In the genomic region with DNA sequence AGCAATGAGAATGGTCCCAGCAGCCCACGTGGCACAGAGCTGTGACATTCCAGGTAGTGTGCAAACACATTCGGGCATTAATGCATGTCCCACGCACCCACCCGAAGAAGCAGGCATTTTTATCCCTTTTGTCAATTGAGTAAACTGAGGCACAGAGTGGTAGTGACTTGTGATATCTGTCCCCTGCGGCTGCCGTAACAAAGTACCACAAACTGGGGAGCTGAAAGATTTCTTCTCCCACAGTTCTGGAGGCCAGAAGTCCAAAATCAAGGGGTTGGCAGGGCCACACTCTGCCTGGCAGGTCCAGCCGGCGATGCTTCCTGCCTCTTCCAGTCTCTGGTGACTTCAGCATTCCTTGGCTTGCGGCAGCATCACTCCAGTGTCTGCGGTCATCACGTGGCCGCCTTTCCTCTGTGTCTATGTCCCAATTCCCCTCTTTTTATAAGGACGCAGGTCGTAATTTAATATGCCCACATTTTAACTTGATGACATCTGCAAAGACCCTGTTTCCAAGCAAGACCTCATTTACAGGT, we compare ENCODE assay signal across 13 cellular contexts.
DNase-seq lines count a peak whose midpoint lies in the region; ATAC-seq, FAIRE-seq and TF ChIP-seq lines count a peak whose summit lies in the region.
"Had no signal": no experiment of that assay in that cellular context is flagged by ENCODE, and none has a peak within 500 bp of the region (broad histone marks: within the 10 kb centered on the region; RNA-seq: fewer than 3 reads in every experiment).

No MANE protein-coding gene starts in this region.

- H3K9me3 ChIP-seq in HEK293 (ENCODE audit: control insufficient read depth, insufficient read depth, low read depth, low read length) = no peaks in the 10 kb centered on the region
- no peaks in the 10 kb centered on the region for H3K9me3 ChIP-seq in adipocyte (ENCODE audit: control insufficient read depth, low read length)
- H3K9me3 ChIP-seq in kidney (ENCODE audit: control insufficient read depth in 1 of 2, low read length in 2 of 2) = no peaks in the 10 kb centered on the region
- H3K9me3 ChIP-seq: BLaER1 treated with 17β-estradiol and CSF1 and Interleukin-3, amounts not matched to agents 10 nM and 100 nM had no signal

- CTCF ChIA-PET in HEK293 (lab: Yijun Ruan, JAX) = interaction anchor here (1.0 to 3.6 kb wide), 10 partner anchors 12 to 276 kb away, joined by 3 to 17 read pairs (median 4); no protein-coding TSS in a partner anchor

- TF ChIP-seq CTCF in HEK293 (tag by site-specific recombination; IDR thresholded peaks at IDR 0.05) (no peak), kidney (IDR thresholded peaks at IDR 0.05; ENCODE audit: borderline replicate concordance, extremely low read depth, insufficient read depth) (no peak)

- peak overlapping the region; percentile 33 for H3K9ac ChIP-seq in adipocyte (ENCODE audit: low read length)
- H3K9ac ChIP-seq in kidney (ENCODE audit: low read length in 2 of 2) = no peak overlapping the region
- H3K9ac ChIP-seq: BLaER1 treated with 17β-estradiol and CSF1 and Interleukin-3, amounts not matched to agents 10 nM and 100 nM had no signal

- FAIRE-seq in kidney (lab: Jason Lieb, UNC) = no peak
- FAIRE-seq: H54 had no signal

- H3K27ac ChIP-seq in HEK293 (ENCODE audit: extremely low read depth, low read depth, low read length) = no peak overlapping the region
- no peak overlapping the region for H3K27ac ChIP-seq in kidney (ENCODE audit: low read depth in 2 of 2, low read length in 2 of 2)
- H3K27ac ChIP-seq: BLaER1 treated with 17β-estradiol and CSF1 and Interleukin-3, amounts not matched to agents 10 nM and 100 nM; dorsolateral prefrontal cortex had no signal

- DNase-seq in adipocyte (ENCODE audit: low read depth) = no peak
- peak; percentile 63 for DNase-seq in kidney
- DNase-seq in sciatic nerve (ENCODE audit: low spot score) = peak; percentile 53
- DNase-seq in foreskin melanocyte = no peak
- DNase-seq in germinal center (ENCODE audit: low spot score) = no peak
- no peak for DNase-seq in middle frontal gyrus (ENCODE audit: extremely low spot score, low spot score)
- DNase-seq: activated B cell treated with CpG ODN at 0.5 μM for 24 hours, Karpas-422 had no signal

- POLR2A ChIA-PET in HEK293 (lab: Yijun Ruan, JAX) = interaction anchor here (0.8 to 1.6 kb wide), 4 partner anchors 12 to 222 kb away, joined by 5 to 7 read pairs (median 5); partner anchors contain the start of gene GSE1

- H3K4me3 ChIP-seq in HEK293 (ENCODE audit: low read depth, low read length) = no peak overlapping the region
- H3K4me3 ChIP-seq in adipocyte (ENCODE audit: low read length) = no peak overlapping the region
- H3K4me3 ChIP-seq in kidney (ENCODE audit: low read length in 2 of 2) = no peak overlapping the region
- H3K4me3 ChIP-seq: BLaER1 treated with 17β-estradiol and CSF1 and Interleukin-3, amounts not matched to agents 10 nM and 100 nM; dorsolateral prefrontal cortex had no signal

- no peaks in the 10 kb centered on the region for H3K27me3 ChIP-seq in adipocyte (replicated peaks; ENCODE audit: control insufficient read depth, insufficient read depth, low read length)
- H3K27me3 ChIP-seq: dorsolateral prefrontal cortex had no signal

- ATAC-seq in sciatic nerve (no peak), GM21576 (IDR thresholded peaks at IDR 0.05; ENCODE audit: unreplicated experiment) (no peak)

- intact Hi-C loops in kidney (cut with DNase I) (no loop called here), sciatic nerve (cut with DNase I) (no loop called here)

- peaks cover 17% of the 10 kb centered on the region for H3K4me1 ChIP-seq in HEK293 (ENCODE audit: control insufficient read depth, insufficient read depth, low read length)
- peaks cover 39% of the 10 kb centered on the region for H3K4me1 ChIP-seq in adipocyte (ENCODE audit: control insufficient read depth, insufficient read depth, low read length)
- H3K4me1 ChIP-seq in kidney (ENCODE audit: control insufficient read depth in 1 of 2, insufficient read depth in 1 of 2, low read depth in 1 of 2, low read length in 2 of 2) = peaks cover 11 to 15% of the 10 kb centered on the region in 2 donors

- H3K36me3 ChIP-seq in HEK293 (ENCODE audit: control insufficient read depth in 2 of 2, insufficient read depth in 1 of 2, low read length in 2 of 2) (no peaks in the 10 kb centered on the region), adipocyte (ENCODE audit: control insufficient read depth, insufficient read depth, low read length, severe bottlenecking) (no peaks in the 10 kb centered on the region), kidney (ENCODE audit: control insufficient read depth in 1 of 2, insufficient read depth in 2 of 2, low read length in 2 of 2) (no peaks in the 10 kb centered on the region)
- H3K36me3 ChIP-seq: BLaER1 treated with 17β-estradiol and CSF1 and Interleukin-3, amounts not matched to agents 10 nM and 100 nM had no signal

TF ChIP-seq in HEK293, 187 proteins besides CTCF, POLR2A, EP300 and RAD21:
- TF ChIP-seq, protein P1, sequence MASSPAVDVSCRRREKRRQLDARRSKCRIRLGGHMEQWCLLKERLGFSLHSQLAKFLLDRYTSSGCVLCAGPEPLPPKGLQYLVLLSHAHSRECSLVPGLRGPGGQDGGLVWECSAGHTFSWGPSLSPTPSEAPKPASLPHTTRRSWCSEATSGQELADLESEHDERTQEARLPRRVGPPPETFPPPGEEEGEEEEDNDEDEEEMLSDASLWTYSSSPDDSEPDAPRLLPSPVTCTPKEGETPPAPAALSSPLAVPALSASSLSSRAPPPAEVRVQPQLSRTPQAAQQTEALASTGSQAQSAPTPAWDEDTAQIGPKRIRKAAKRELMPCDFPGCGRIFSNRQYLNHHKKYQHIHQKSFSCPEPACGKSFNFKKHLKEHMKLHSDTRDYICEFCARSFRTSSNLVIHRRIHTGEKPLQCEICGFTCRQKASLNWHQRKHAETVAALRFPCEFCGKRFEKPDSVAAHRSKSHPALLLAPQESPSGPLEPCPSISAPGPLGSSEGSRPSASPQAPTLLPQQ (tag by site-specific recombination; IDR thresholded peaks at IDR 0.05) = 0 out of 2 replicates have a peak, but pooled peaks have one; percentile 4
- TF ChIP-seq MYNN (tag by site-specific recombination; IDR thresholded peaks at IDR 0.05; ENCODE audit: borderline replicate concordance) = no peak
- no peak for TF ChIP-seq ZNF561 (tag by site-specific recombination; IDR thresholded peaks at IDR 0.05; ENCODE audit: borderline replicate concordance)

Comparison
In these comparisons a context has a peak if more than half of its experiments do, and no peak if none do; other contexts are left out.
1. DNase-seq: peak in kidney (single experiment) and sciatic nerve (single experiment); none in adipocyte (single experiment), foreskin melanocyte (single experiment), germinal center (single experiment) and middle frontal gyrus (single experiment).